8 cellular contexts compared by ENCODE assay signal in the genomic region with DNA sequence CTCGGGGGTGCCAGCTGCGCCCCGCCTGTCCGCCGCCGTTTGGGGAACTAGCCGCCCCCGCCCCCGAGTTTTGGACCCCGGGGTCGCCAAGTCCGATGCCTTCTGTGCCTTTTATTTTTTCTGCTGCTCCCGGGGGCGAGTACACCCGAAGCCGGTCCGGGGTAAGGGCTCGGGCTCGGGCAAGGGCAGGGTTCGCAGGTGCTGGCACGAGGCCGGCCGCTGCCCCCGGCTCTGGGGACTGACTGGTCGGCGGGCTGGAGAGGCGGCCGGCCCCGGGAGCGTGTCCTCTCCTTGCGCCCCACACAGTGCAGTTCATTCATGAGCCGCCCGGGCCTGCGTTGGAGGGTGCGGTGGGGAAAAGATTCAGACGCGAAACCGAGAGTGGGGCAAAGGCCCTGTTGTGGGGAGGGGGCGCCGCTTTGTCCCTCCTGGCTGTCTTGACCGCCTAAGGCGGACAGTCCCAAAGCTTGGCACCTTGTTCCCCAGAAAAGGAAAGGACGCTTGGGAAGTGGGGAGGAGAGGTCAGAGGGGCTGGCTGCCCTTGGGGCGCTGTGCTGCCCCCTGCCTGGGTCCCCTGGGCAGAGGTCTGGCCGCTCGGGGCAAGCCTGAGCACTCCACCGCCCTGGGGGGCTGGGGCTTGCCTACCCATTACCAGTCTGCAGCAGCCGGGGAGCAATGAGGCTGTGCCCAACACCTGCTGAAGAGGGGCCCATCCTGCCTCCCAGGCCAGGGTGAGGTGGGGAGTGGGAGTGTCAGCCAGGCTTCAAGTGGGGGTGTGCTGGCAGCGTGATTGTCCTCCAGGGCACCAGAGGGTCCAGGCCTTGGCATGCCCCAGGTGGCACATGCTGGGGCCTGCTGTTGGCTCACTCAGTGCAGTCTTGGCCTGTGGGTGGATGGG. TPM values are rescaled to one million over a fixed set of nuclear protein-coding genes. Genes with fewer than 3 reads are reported as not detected.
DNase-seq lines count a peak whose midpoint lies in the region; ATAC-seq, FAIRE-seq and TF ChIP-seq lines count a peak whose summit lies in the region.

No MANE protein-coding gene starts in this region.

- H3K36me3 Mint-ChIP-seq in MCF 10A (ENCODE audit: insufficient read depth, unreplicated experiment), result peaks cover 7% of the 10 kb centered on the region

- H3K27ac ChIP-seq in OCI-LY7 (ENCODE audit: low read depth, low read length, poor library complexity, severe bottlenecking), result no peak overlapping the region
- peak overlapping the region in 1 of 2 donors; percentile 22 for H3K27ac ChIP-seq in small intestine (ENCODE audit: low read depth in 1 of 2, low read length in 1 of 2)

- no peak for FAIRE-seq in small intestine (lab: Jason Lieb, UNC)

- in situ Hi-C loops in GM13977 (cut with MboI; ENCODE audit: low pct_unique_long_range_greater_than_20kb, low sequenced_read_pairs, unreplicated experiment), result no loop called here

- no peaks in the 10 kb centered on the region for H3K9me2 ChIP-seq in OCI-LY7 (ENCODE audit: insufficient read depth, low read length)

- CTCF ChIA-PET in OCI-LY7 (lab: Charles Lee; ENCODE audit: unreplicated experiment) (interaction anchor here (1.0 kb wide), 2 partner anchors 30 to 54 kb away, joined by 3 read pairs; no protein-coding TSS in a partner anchor), MCF 10A (lab: Yijun Ruan, JAX) (interaction anchor here (1.0 to 1.4 kb wide), 4 partner anchors 22 to 49 kb away, joined by 3 to 5 read pairs (median 4); no protein-coding TSS in a partner anchor)

- no peaks in the 10 kb centered on the region for H3K9me3 Mint-ChIP-seq in MCF 10A (ENCODE audit: unreplicated experiment)

- BruUV-seq in OCI-LY7 (replicated peaks; lab: Mats Ljungman, UMichigan), result no TSS peak
- no TSS peak for BruUV-seq in MCF 10A (replicated peaks; lab: Mats Ljungman, UMichigan)

- H3K36me3 ChIP-seq in OCI-LY7 (ENCODE audit: insufficient read depth, low read length), result peaks cover 19% of the 10 kb centered on the region
- no peaks in the 10 kb centered on the region for H3K36me3 ChIP-seq in small intestine (ENCODE audit: control insufficient read depth in 2 of 2, insufficient read depth in 2 of 2, low read length in 2 of 2)

- no peaks in the 10 kb centered on the region for H3K27me3 Mint-ChIP-seq in MCF 10A (ENCODE audit: insufficient read depth, unreplicated experiment)

- H3K4me3 Mint-ChIP-seq in MCF 10A (ENCODE audit: unreplicated experiment), result peak overlapping the region; percentile 95

- POLR2A ChIA-PET in OCI-LY7 (lab: Charles Lee), result interaction anchor here (0.6 to 0.8 kb wide), 5 partner anchors 56 to 954 kb away, joined by 3 to 6 read pairs (median 4); a partner anchor contains a TSS
- POLR2A ChIA-PET in MCF 10A (lab: Yijun Ruan, JAX), result interaction anchor here (0.6 to 2.0 kb wide), 5 partner anchors 9 to 119 kb away, joined by 3 to 7 read pairs (median 4); a partner anchor contains a TSS

- peak overlapping the region; percentile 91 for H2AFZ ChIP-seq in OCI-LY7 (ENCODE audit: low read length)

- H3K4me1 Mint-ChIP-seq in MCF 10A (ENCODE audit: insufficient read depth, unreplicated experiment), result peaks cover 43% of the 10 kb centered on the region

- H3K4me1 ChIP-seq in OCI-LY7 (ENCODE audit: insufficient read depth, low read length, poor library complexity, severe bottlenecking) (peaks cover 36% of the 10 kb centered on the region), small intestine (ENCODE audit: control insufficient read depth in 2 of 2, insufficient read depth in 1 of 2, low read depth in 1 of 2, low read length in 1 of 2) (peaks cover 2 to 12% of the 10 kb centered on the region in 2 donors)

- no peaks in the 10 kb centered on the region for H3K27me3 ChIP-seq in small intestine (ENCODE audit: control insufficient read depth in 2 of 2, insufficient read depth in 2 of 2, low read length in 2 of 2)

- TF ChIP-seq CTCF in AG10803 (conservative IDR thresholded peaks at IDR 0.05; ENCODE audit: low read length) (no peak), GM13977 (IDR thresholded peaks at IDR 0.05; ENCODE audit: extremely low read depth, insufficient read depth, missing control alignments) (peak; percentile 4), OCI-LY7 (conservative IDR thresholded peaks at IDR 0.05; ENCODE audit: low read length) (0 out of 2 replicates have a peak, but pooled peaks have one; percentile 8), MCF 10A (IDR thresholded peaks at IDR 0.05; ENCODE audit: unreplicated experiment) (no peak)

- peak overlapping the region; percentile 96 for H3K27ac Mint-ChIP-seq in MCF 10A (ENCODE audit: low read depth, unreplicated experiment)

- no peaks in the 10 kb centered on the region for H3K9me3 ChIP-seq in OCI-LY7 (ENCODE audit: low read length)
- H3K9me3 ChIP-seq in small intestine (ENCODE audit: control insufficient read depth, low read depth), result no peaks in the 10 kb centered on the region

- peaks cover 39% of the 10 kb centered on the region for H3K79me2 ChIP-seq in OCI-LY7 (ENCODE audit: insufficient read depth, low read depth, low read length)

- H3K4me2 ChIP-seq in OCI-LY7 (ENCODE audit: low read length), result peak overlapping the region; percentile 97

- ATAC-seq in HG02973 (IDR thresholded peaks at IDR 0.05; ENCODE audit: unreplicated experiment), result no peak

- peaks cover 22% of the 10 kb centered on the region; the same call in 1 of the 2 replicates for H4K20me1 ChIP-seq in OCI-LY7 (ENCODE audit: insufficient read depth, low read length)

- DNase-seq in AG10803 (ENCODE audit: low read depth), result no peak
- peak; percentile 66 for DNase-seq in GM13977 (ENCODE audit: low spot score)
- peak; percentile 40 for DNase-seq in OCI-LY7 (ENCODE audit: low spot score)
- DNase-seq in MCF 10A (ENCODE audit: unreplicated experiment), result peak; percentile 45
- DNase-seq in iPS-NIHi7 (ENCODE audit: extremely low spot score), result peak; percentile 57
- peak; percentile 40 for DNase-seq in small intestine
- DNase-seq in NCI-H1048 (lab: John Stamatoyannopoulos, UW), result no peak

- 4 to 9% (median 8%) methylated on average over 35 to 49 of the region's 49 CpGs for WGBS in small intestine, 3 donors

- H3K4me3 ChIP-seq in AG10803 (ENCODE audit: low read length), result peak overlapping the region; percentile 75
- peak overlapping the region; percentile 83 for H3K4me3 ChIP-seq in OCI-LY7 (ENCODE audit: low read depth, low read length, poor library complexity, severe bottlenecking)
- H3K4me3 ChIP-seq in small intestine (ENCODE audit: low read depth in 1 of 2, low read length in 2 of 2), result peak overlapping the region; percentile 86 to 88

- intact Hi-C loops in OCI-LY7 (cut with micrococcal nuclease; ENCODE audit: unreplicated experiment), result no loop called here
- intact Hi-C loops in MCF 10A (cut with micrococcal nuclease), result no loop called here

RNA-seq across cellular contexts. Expression of a gene that starts 0.9 kb away (rescaled TPM):
- 3.7 and 5.4 TPM in 2 replicates for total RNA-seq in OCI-LY7 (2014; rRNA removed; shearing (Covaris generic))
- total RNA-seq in OCI-LY7 (2022) (10.0 and 10.2 TPM in 2 replicates), MCF 10A (2022) (22.3 and 22.6 TPM in 2 replicates)
- 10 to 100 TPM; 13.2 to 31.8 (median 19.5) TPM for polyA plus RNA-seq in small intestine

RNA-seq across cellular contexts. Expression of a gene that starts 1.0 kb away (rescaled TPM):
- total RNA-seq in OCI-LY7 (2014; rRNA removed; shearing (Covaris generic)), result 87.2 and 97.8 TPM in 2 replicates
- total RNA-seq in OCI-LY7 (2022) (42.8 and 51.3 TPM in 2 replicates), MCF 10A (2022) (47.6 and 66.8 TPM in 2 replicates)
- polyA plus RNA-seq in small intestine, result 100 to 1,000 TPM in 2 of 3 donors, 10 to 100 TPM in 1; 87.1 to 116 (median 105) TPM

RNA-seq across cellular contexts. Expression of a gene that starts 30.4 kb away (rescaled TPM):
- total RNA-seq in OCI-LY7 (2014; rRNA removed; shearing (Covaris generic)), result not detected in 2 replicates
- total RNA-seq in OCI-LY7 (2022), result not detected in 2 replicates
- not detected in 2 replicates for total RNA-seq in MCF 10A (2022)
- under 1 TPM in 1 of 3 donors, not detected in 2; 0.18 TPM for polyA plus RNA-seq in small intestine

Comparison
In these comparisons a context has a peak if more than half of its experiments do, and no peak if none do; other contexts are left out.
1. DNase-seq: peak in GM13977 (single experiment), OCI-LY7 (single experiment), MCF 10A (single experiment), iPS-NIHi7 (single experiment) and small intestine (single experiment); none in AG10803 (single experiment) and NCI-H1048 (single experiment).
2. CTCF ChIP-seq: peak in GM13977 (single experiment) and OCI-LY7 (single experiment); none in AG10803 (single experiment) and MCF 10A (single experiment).
3. Peak in every context shown above with its lines, with median percentiles within 50 percentile points of each other: H3K4me3 ChIP-seq.